Comparison of ENCODE assay signal across 1 cellular context in genomic region chr20:63124092-63124781, GRCh38.
TF ChIP-seq lines count a peak whose summit lies in the region.

No MANE protein-coding gene starts in this region.

TF ChIP-seq in K562, 482 proteins besides CTCF, POLR2A, EP300 and RAD21 (continued from another document):
- TF ChIP-seq SIRT6 (IDR thresholded peaks at IDR 0.05; ENCODE audit: low read depth, low read length) (no peak), TEAD2 (tag; IDR thresholded peaks at IDR 0.05) (no peak), CBFA2T3 (IDR thresholded peaks at IDR 0.05) (0 out of 2 replicates have a peak, but pooled peaks have one; percentile 4), KLF1 (tag; IDR thresholded peaks at IDR 0.05) (no peak), ZBED1 (IDR thresholded peaks at IDR 0.05) (no peak), PTBP1 (IDR thresholded peaks at IDR 0.05; ENCODE audit: low read depth, low read length) (no peak), ETV1 (tag; conservative IDR thresholded peaks at IDR 0.05; ENCODE audit: low read depth) (no peak)
- TF ChIP-seq, protein P1, sequence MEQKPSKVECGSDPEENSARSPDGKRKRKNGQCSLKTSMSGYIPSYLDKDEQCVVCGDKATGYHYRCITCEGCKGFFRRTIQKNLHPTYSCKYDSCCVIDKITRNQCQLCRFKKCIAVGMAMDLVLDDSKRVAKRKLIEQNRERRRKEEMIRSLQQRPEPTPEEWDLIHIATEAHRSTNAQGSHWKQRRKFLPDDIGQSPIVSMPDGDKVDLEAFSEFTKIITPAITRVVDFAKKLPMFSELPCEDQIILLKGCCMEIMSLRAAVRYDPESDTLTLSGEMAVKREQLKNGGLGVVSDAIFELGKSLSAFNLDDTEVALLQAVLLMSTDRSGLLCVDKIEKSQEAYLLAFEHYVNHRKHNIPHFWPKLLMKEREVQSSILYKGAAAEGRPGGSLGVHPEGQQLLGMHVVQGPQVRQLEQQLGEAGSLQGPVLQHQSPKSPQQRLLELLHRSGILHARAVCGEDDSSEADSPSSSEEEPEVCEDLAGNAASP (IDR thresholded peaks at IDR 0.05): no peak
